ENCODE assay signal across 6 cellular contexts in the genomic region with DNA sequence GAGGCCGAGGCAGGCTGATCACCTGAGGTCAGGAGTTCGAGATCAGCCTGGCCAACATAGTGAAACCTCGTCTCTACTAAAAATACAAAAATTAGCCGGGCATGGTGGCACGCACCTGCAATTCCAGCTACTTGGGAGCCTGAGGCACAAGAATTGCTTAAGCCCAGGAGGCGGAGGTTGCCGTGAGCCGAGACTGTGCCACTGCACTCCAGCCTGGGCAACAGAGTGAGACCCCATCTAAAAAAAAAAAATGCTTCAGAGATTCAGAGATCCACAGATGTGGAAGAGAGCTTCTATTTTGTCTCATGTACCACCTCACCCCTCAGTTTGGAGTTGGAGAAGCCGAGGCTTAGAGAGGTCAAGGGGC. TPM values are rescaled to one million over a fixed set of nuclear protein-coding genes. Genes with fewer than 3 reads are reported as not detected.
DNase-seq lines count a peak whose midpoint lies in the region; ATAC-seq and TF ChIP-seq lines count a peak whose summit lies in the region.
"Not testable (repeated sequence)": the region's sequence is repeated elsewhere in the genome, so short reads cannot be mapped to it uniquely, and the experiment has no call there.

No MANE protein-coding gene starts in this region.

- not testable (repeated sequence) for ATAC-seq in activated CD8-positive, alpha-beta memory T cell treated with anti-CD3 and anti-CD28 coated beads, Interleukin-2, amount 10 ng/mL, durations not matched to agents 7 days and 5 days; right lobe of liver

- peaks cover 58% of the 10 kb centered on the region for H3K4me1 Mint-ChIP-seq in activated CD8-positive, alpha-beta memory T cell treated with anti-CD3 and anti-CD28 coated beads, Interleukin-2, amount 10 ng/mL, durations not matched to agents 7 days and 5 days

- not testable (repeated sequence) for H3K4me1 ChIP-seq in right lobe of liver; skeletal muscle satellite cell (ENCODE audit: control insufficient read depth, insufficient read depth, low read length)

- H3K9me3 Mint-ChIP-seq in activated CD8-positive, alpha-beta memory T cell treated with anti-CD3 and anti-CD28 coated beads, Interleukin-2, amount 10 ng/mL, durations not matched to agents 7 days and 5 days (ENCODE audit: low read depth), result not testable (repeated sequence)

- H3K9ac ChIP-seq in skeletal muscle satellite cell (ENCODE audit: low read depth, low read length), result peak overlapping the region; percentile 77

- H3K4me3 ChIP-seq in AG04450 (ENCODE audit: low read depth, low read length), result peak overlapping the region; percentile 72
- peak overlapping the region; percentile 85 for H3K4me3 ChIP-seq in coronary artery
- H3K4me3 ChIP-seq in right lobe of liver, result peak overlapping the region; percentile 71 to 76 (median 72)
- H3K4me3 ChIP-seq in skeletal muscle satellite cell (ENCODE audit: low read length), result peak overlapping the region; percentile 65

- TF ChIP-seq CTCF in AG04450 (IDR thresholded peaks at IDR 0.05; ENCODE audit: low read depth, low read length); coronary artery (IDR thresholded peaks at IDR 0.05); right lobe of liver (IDR thresholded peaks at IDR 0.05): not testable (repeated sequence)

- WGBS in right lobe of liver (ENCODE audit: insufficient coverage, low coverage, low lambda C conversion rate, missing lambda C conversion rate), result 66% methylated on average over 7 of the region's 9 CpGs

- H3K27ac Mint-ChIP-seq in activated CD8-positive, alpha-beta memory T cell treated with anti-CD3 and anti-CD28 coated beads, Interleukin-2, amount 10 ng/mL, durations not matched to agents 7 days and 5 days, result peak overlapping the region; percentile 85

- not testable (repeated sequence) for H3K27ac ChIP-seq in AG04450 (ENCODE audit: low read depth, low read length)
- H3K27ac ChIP-seq in KOPT-K1 (ENCODE audit: low read depth, low read length, poor library complexity, severe bottlenecking), result peak overlapping the region; percentile 85
- peak overlapping the region; percentile 54 to 88 for H3K27ac ChIP-seq in coronary artery
- peak overlapping the region; percentile 62 to 67 (median 62) for H3K27ac ChIP-seq in right lobe of liver

- intact Hi-C loops in right lobe of liver (cut with DNase I), result not testable (repeated sequence)

- H3K4me2 ChIP-seq in skeletal muscle satellite cell (ENCODE audit: low read length), result peak overlapping the region; percentile 93

- not testable (repeated sequence) for TF ChIP-seq POLR2A in right lobe of liver (IDR thresholded peaks at IDR 0.05)

- not testable (repeated sequence) for H3K27me3 ChIP-seq in AG04450 (ENCODE audit: control insufficient read depth, insufficient read depth, low read length); right lobe of liver; skeletal muscle satellite cell (ENCODE audit: control insufficient read depth, insufficient read depth, low read length)

- not testable (repeated sequence) for H3K36me3 ChIP-seq in KOPT-K1 (ENCODE audit: insufficient read depth, low read length); right lobe of liver; skeletal muscle satellite cell (ENCODE audit: insufficient read depth, low read length)

- peaks cover 13% of the 10 kb centered on the region for H3K36me3 Mint-ChIP-seq in activated CD8-positive, alpha-beta memory T cell treated with anti-CD3 and anti-CD28 coated beads, Interleukin-2, amount 10 ng/mL, durations not matched to agents 7 days and 5 days

- H3K9me3 ChIP-seq in AG04450 (ENCODE audit: control insufficient read depth, insufficient read depth, low read length); KOPT-K1 (ENCODE audit: insufficient read depth, low read length, poor library complexity, severe bottlenecking); right lobe of liver; skeletal muscle satellite cell (replicated peaks; ENCODE audit: low read length): not testable (repeated sequence)

- DNase-seq in AG04450 (ENCODE audit: low read depth, low spot score); activated CD8-positive, alpha-beta memory T cell treated with anti-CD3 and anti-CD28 coated beads, Interleukin-2, amount 10 ng/mL, durations not matched to agents 7 days and 5 days; coronary artery (ENCODE audit: low spot score); right lobe of liver: not testable (repeated sequence)

- POLR2A ChIA-PET in AG04450 (lab: Yijun Ruan, JAX), result interaction anchor here (0.6 kb wide), 1 partner anchor 375 kb away, joined by 4 read pairs; no protein-coding TSS in a partner anchor

- CTCF ChIA-PET in AG04450 (lab: Charles Lee), result interaction anchor here (0.7 to 2.0 kb wide), 15 partner anchors 8 to 208 kb away, joined by 3 to 30 read pairs (median 5); partner anchors contain the start of genes ALDH16A1, PIH1D1, RPS11 and RRAS
- CTCF ChIA-PET in activated CD8-positive, alpha-beta memory T cell treated with anti-CD3 and anti-CD28 coated beads, Interleukin-2, amount 10 ng/mL, durations not matched to agents 7 days and 5 days (lab: Charles Lee), result interaction anchor here (0.6 to 7.4 kb wide), 36 partner anchors 10 to 246 kb away, joined by 3 to 185 read pairs (median 5); partner anchors contain the start of genes ALDH16A1, KASH5, PIH1D1 and PRMT1

- peak overlapping the region; percentile 87 for H3K4me3 Mint-ChIP-seq in activated CD8-positive, alpha-beta memory T cell treated with anti-CD3 and anti-CD28 coated beads, Interleukin-2, amount 10 ng/mL, durations not matched to agents 7 days and 5 days

- H3K27me3 Mint-ChIP-seq in activated CD8-positive, alpha-beta memory T cell treated with anti-CD3 and anti-CD28 coated beads, Interleukin-2, amount 10 ng/mL, durations not matched to agents 7 days and 5 days, result not testable (repeated sequence)

RNA-seq across cellular contexts. Expression of gene FLT3LG, which starts 0.5 kb away (rescaled TPM):
- polyA plus RNA-seq in AG04450 (2011; rRNA removed), result 3.7 and 5.9 TPM in 2 replicates
- 0.87 and 1.9 TPM in 2 replicates for polyA minus RNA-seq in AG04450 (2011; rRNA and poly(A)+ RNA removed)
- 100 to 1,000 TPM; 112 to 151 TPM for total RNA-seq in activated CD8-positive, alpha-beta memory T cell treated with anti-CD3 and anti-CD28 coated beads, Interleukin-2, amount 10 ng/mL, durations not matched to agents 7 days and 5 days
- 1 to 10 TPM in 5 of 6 experiments, under 1 TPM in 1; 0.80 to 4.4 (median 2.3) TPM for total RNA-seq in right lobe of liver
- 1.8 and 3.5 TPM in 2 replicates for total RNA-seq in skeletal muscle satellite cell (2012; rRNA removed)

RNA-seq across cellular contexts. Expression of gene RPL13A, which starts 13.9 kb away (rescaled TPM):
- 3,816 and 4,938 TPM in 2 replicates for polyA plus RNA-seq in AG04450 (2011; rRNA removed)
- polyA minus RNA-seq in AG04450 (2011; rRNA and poly(A)+ RNA removed), result 1,026 and 1,599 TPM in 2 replicates
- total RNA-seq in activated CD8-positive, alpha-beta memory T cell treated with anti-CD3 and anti-CD28 coated beads, Interleukin-2, amount 10 ng/mL, durations not matched to agents 7 days and 5 days, result 1,000 to 10,000 TPM; 2,143 to 2,523 TPM
- total RNA-seq in right lobe of liver, result 100 to 1,000 TPM; 675 to 992 (median 801) TPM
- 1,903 and 3,080 TPM in 2 replicates for total RNA-seq in skeletal muscle satellite cell (2012; rRNA removed)

RNA-seq across cellular contexts. Expression of gene ALDH16A1, which starts 20.5 kb away (rescaled TPM):
- polyA plus RNA-seq in AG04450 (2011; rRNA removed), result 4.1 and 4.3 TPM in 2 replicates
- 1.6 and 3.2 TPM in 2 replicates for polyA minus RNA-seq in AG04450 (2011; rRNA and poly(A)+ RNA removed)
- 10 to 100 TPM; 37.2 to 45.2 TPM for total RNA-seq in activated CD8-positive, alpha-beta memory T cell treated with anti-CD3 and anti-CD28 coated beads, Interleukin-2, amount 10 ng/mL, durations not matched to agents 7 days and 5 days
- 10 to 100 TPM; 14.4 to 29.6 (median 19.8) TPM for total RNA-seq in right lobe of liver
- 27.4 and 37.6 TPM in 2 replicates for total RNA-seq in skeletal muscle satellite cell (2012; rRNA removed)

RNA-seq across cellular contexts. Expression of gene PIH1D1, which starts 21.9 kb away (rescaled TPM):
- 60.3 and 62.5 TPM in 2 replicates for polyA plus RNA-seq in AG04450 (2011; rRNA removed)
- polyA minus RNA-seq in AG04450 (2011; rRNA and poly(A)+ RNA removed), result 43.7 and 44.3 TPM in 2 replicates
- total RNA-seq in activated CD8-positive, alpha-beta memory T cell treated with anti-CD3 and anti-CD28 coated beads, Interleukin-2, amount 10 ng/mL, durations not matched to agents 7 days and 5 days, result 100 to 1,000 TPM; 148 to 158 TPM
- 10 to 100 TPM; 37.4 to 57.7 (median 43.4) TPM for total RNA-seq in right lobe of liver
- 101 and 113 TPM in 2 replicates for total RNA-seq in skeletal muscle satellite cell (2012; rRNA removed)

RNA-seq across cellular contexts. Expression of gene RPS11, which starts 22.8 kb away (rescaled TPM):
- 1,562 and 2,122 TPM in 2 replicates for polyA plus RNA-seq in AG04450 (2011; rRNA removed)
- 912 and 1,125 TPM in 2 replicates for polyA minus RNA-seq in AG04450 (2011; rRNA and poly(A)+ RNA removed)
- total RNA-seq in activated CD8-positive, alpha-beta memory T cell treated with anti-CD3 and anti-CD28 coated beads, Interleukin-2, amount 10 ng/mL, durations not matched to agents 7 days and 5 days, result 1,000 to 10,000 TPM; 1,876 to 2,018 TPM
- 1,000 to 10,000 TPM in 2 of 6 experiments, 100 to 1,000 TPM in 4; 417 to 1,739 (median 617) TPM for total RNA-seq in right lobe of liver
- total RNA-seq in skeletal muscle satellite cell (2012; rRNA removed), result 2,630 and 3,928 TPM in 2 replicates

Comparison
In these comparisons a context has a peak if more than half of its experiments do, and no peak if none do; other contexts are left out.
1. RNA of gene FLT3LG, which starts 0.5 kb away (total RNA-seq): 112 to 151 TPM in activated CD8-positive, alpha-beta memory T cell treated with anti-CD3 and anti-CD28 coated beads, Interleukin-2, amount 10 ng/mL, durations not matched to agents 7 days and 5 days; 0.80 to 4.4 TPM in right lobe of liver; every median in the first group is over 10 times any median in the second.
2. Peak in every context shown above with its lines, with median percentiles within 50 percentile points of each other: H3K4me3 ChIP-seq.